ENCODE assay signal across 2 cellular contexts in the genomic region with DNA sequence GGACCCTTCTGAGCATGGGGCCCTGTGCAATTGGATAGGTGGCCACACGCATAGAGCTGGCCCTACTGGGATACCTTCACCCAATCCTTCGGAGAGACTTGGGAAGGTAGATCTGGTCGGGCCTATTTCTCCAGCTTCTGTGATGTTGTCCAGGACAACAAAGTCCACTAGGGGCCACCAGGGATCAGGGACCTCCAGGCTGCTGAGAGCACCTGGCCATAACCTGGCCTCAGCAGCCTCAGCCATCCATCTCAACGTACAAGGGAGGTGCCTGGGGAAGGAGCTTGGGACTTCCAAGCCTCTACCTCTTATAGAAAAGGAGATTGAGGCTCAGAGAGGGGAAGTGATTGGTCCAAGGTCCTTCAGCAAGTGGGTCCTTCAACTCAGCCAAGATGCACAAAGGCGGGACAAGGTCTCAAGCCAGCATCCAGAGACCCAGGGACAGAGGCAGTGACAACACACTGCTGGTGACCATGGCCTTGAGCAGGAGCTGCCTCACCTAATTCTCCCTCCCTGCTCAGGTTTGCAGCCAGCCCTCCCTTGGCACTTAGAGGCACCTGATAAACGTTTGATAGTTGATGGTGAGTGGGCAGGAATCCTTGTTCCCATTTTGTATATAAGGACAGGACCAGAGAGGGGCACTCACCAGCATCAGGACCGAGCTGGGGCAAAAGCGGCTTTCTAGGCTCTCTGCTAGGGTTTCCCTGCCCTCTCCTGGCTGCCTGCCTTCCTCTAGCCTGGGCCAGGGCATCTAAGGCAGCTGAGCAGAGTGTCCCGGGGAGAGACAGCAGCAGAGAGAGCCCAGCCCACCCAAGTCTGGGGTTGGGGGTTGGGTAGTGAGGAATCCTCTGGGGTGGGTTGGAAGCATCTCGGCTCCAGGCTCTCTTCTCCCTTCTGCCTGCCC.
TF ChIP-seq lines count a peak whose summit lies in the region.

No MANE protein-coding gene starts in this region.

TF ChIP-seq in SK-N-SH, 30 proteins besides CTCF, POLR2A, EP300 and RAD21 (continued from another document):
- TF ChIP-seq, protein P1, sequence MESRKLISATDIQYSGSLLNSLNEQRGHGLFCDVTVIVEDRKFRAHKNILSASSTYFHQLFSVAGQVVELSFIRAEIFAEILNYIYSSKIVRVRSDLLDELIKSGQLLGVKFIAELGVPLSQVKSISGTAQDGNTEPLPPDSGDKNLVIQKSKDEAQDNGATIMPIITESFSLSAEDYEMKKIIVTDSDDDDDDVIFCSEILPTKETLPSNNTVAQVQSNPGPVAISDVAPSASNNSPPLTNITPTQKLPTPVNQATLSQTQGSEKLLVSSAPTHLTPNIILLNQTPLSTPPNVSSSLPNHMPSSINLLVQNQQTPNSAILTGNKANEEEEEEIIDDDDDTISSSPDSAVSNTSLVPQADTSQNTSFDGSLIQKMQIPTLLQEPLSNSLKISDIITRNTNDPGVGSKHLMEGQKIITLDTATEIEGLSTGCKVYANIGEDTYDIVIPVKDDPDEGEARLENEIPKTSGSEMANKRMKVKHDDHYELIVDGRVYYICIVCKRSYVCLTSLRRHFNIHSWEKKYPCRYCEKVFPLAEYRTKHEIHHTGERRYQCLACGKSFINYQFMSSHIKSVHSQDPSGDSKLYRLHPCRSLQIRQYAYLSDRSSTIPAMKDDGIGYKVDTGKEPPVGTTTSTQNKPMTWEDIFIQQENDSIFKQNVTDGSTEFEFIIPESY (IDR thresholded peaks at IDR 0.05; ENCODE audit: borderline replicate concordance, low read depth) = no peak
- TF ChIP-seq EZH2phosphoT487 (IDR thresholded peaks at IDR 0.05; ENCODE audit: borderline replicate concordance, low read depth) = no peak
- TF ChIP-seq, protein P2, sequence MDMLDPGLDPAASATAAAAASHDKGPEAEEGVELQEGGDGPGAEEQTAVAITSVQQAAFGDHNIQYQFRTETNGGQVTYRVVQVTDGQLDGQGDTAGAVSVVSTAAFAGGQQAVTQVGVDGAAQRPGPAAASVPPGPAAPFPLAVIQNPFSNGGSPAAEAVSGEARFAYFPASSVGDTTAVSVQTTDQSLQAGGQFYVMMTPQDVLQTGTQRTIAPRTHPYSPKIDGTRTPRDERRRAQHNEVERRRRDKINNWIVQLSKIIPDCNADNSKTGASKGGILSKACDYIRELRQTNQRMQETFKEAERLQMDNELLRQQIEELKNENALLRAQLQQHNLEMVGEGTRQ (IDR thresholded peaks at IDR 0.05; ENCODE audit: borderline replicate concordance, low read depth, low read length) = no peak
- TF ChIP-seq, protein P3, sequence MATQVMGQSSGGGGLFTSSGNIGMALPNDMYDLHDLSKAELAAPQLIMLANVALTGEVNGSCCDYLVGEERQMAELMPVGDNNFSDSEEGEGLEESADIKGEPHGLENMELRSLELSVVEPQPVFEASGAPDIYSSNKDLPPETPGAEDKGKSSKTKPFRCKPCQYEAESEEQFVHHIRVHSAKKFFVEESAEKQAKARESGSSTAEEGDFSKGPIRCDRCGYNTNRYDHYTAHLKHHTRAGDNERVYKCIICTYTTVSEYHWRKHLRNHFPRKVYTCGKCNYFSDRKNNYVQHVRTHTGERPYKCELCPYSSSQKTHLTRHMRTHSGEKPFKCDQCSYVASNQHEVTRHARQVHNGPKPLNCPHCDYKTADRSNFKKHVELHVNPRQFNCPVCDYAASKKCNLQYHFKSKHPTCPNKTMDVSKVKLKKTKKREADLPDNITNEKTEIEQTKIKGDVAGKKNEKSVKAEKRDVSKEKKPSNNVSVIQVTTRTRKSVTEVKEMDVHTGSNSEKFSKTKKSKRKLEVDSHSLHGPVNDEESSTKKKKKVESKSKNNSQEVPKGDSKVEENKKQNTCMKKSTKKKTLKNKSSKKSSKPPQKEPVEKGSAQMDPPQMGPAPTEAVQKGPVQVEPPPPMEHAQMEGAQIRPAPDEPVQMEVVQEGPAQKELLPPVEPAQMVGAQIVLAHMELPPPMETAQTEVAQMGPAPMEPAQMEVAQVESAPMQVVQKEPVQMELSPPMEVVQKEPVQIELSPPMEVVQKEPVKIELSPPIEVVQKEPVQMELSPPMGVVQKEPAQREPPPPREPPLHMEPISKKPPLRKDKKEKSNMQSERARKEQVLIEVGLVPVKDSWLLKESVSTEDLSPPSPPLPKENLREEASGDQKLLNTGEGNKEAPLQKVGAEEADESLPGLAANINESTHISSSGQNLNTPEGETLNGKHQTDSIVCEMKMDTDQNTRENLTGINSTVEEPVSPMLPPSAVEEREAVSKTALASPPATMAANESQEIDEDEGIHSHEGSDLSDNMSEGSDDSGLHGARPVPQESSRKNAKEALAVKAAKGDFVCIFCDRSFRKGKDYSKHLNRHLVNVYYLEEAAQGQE (IDR thresholded peaks at IDR 0.05; ENCODE audit: low read depth, low read length) = no peak
- TF ChIP-seq JUND (IDR thresholded peaks at IDR 0.05) = no peak
- TF ChIP-seq NRF1 (IDR thresholded peaks at IDR 0.05; ENCODE audit: low read depth, low read length) = no peak
- TF ChIP-seq TAF1 (IDR thresholded peaks at IDR 0.05; ENCODE audit: borderline replicate concordance, low read depth, low read length) = no peak
- TF ChIP-seq FOXJ3 (CRISPR knock-in tag; IDR thresholded peaks at IDR 0.05) = no peak
- TF ChIP-seq TCF12 (IDR thresholded peaks at IDR 0.05) = no peak
- no peak for TF ChIP-seq ELF1 (IDR thresholded peaks at IDR 0.05)
- TF ChIP-seq POLR2AphosphoS5 (IDR thresholded peaks at IDR 0.05; ENCODE audit: low read depth, low read length) = no peak
- TF ChIP-seq GATA2 (CRISPR knock-in tag; IDR thresholded peaks at IDR 0.05) = no peak

TF ChIP-seq in SK-N-SH treated with all-trans-retinoic acid at 6 μM for 48 hours, 23 proteins besides CTCF, POLR2A, EP300 and RAD21:
- TF ChIP-seq, protein P4, sequence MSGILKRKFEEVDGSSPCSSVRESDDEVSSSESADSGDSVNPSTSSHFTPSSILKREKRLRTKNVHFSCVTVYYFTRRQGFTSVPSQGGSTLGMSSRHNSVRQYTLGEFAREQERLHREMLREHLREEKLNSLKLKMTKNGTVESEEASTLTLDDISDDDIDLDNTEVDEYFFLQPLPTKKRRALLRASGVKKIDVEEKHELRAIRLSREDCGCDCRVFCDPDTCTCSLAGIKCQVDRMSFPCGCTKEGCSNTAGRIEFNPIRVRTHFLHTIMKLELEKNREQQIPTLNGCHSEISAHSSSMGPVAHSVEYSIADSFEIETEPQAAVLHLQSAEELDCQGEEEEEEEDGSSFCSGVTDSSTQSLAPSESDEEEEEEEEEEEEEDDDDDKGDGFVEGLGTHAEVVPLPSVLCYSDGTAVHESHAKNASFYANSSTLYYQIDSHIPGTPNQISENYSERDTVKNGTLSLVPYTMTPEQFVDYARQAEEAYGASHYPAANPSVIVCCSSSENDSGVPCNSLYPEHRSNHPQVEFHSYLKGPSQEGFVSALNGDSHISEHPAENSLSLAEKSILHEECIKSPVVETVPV (CRISPR knock-in tag; IDR thresholded peaks at IDR 0.05) = no peak
- no peak for TF ChIP-seq ISL1 (CRISPR knock-in tag; IDR thresholded peaks at IDR 0.05)
- TF ChIP-seq, protein P5, sequence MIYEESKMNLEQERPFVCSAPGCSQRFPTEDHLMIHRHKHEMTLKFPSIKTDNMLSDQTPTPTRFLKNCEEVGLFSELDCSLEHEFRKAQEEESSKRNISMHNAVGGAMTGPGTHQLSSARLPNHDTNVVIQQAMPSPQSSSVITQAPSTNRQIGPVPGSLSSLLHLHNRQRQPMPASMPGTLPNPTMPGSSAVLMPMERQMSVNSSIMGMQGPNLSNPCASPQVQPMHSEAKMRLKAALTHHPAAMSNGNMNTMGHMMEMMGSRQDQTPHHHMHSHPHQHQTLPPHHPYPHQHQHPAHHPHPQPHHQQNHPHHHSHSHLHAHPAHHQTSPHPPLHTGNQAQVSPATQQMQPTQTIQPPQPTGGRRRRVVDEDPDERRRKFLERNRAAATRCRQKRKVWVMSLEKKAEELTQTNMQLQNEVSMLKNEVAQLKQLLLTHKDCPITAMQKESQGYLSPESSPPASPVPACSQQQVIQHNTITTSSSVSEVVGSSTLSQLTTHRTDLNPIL (CRISPR knock-in tag; IDR thresholded peaks at IDR 0.05; ENCODE audit: low read depth) = no peak
- no peak for TF ChIP-seq ZNF8 (CRISPR knock-in tag; IDR thresholded peaks at IDR 0.05)
- no peak for TF ChIP-seq PPARA (CRISPR knock-in tag; IDR thresholded peaks at IDR 0.05; ENCODE audit: borderline replicate concordance)
- TF ChIP-seq BACH2 (CRISPR knock-in tag; IDR thresholded peaks at IDR 0.05; ENCODE audit: borderline replicate concordance) = no peak
